ENCODE assay signal across 1 cellular context in genomic region chrX:107775734-107776511, GRCh38.
TF ChIP-seq lines count a peak whose summit lies in the region.

Gene TSC22D3 (minus strand): TSS chrX:107775787. CDS start chrX:107775419, 368 bp downstream.

TF ChIP-seq in HEK293, 187 proteins besides CTCF, POLR2A, EP300 and RAD21 (continued from another document):
- TF ChIP-seq ZNF366 (tag by site-specific recombination; conservative IDR thresholded peaks at IDR 0.05) = peak; percentile 82
- peak; percentile 97 for TF ChIP-seq ZNF600 (tag by site-specific recombination; IDR thresholded peaks at IDR 0.05)
- peak; percentile 74 for TF ChIP-seq ZBTB8A (tag by site-specific recombination; IDR thresholded peaks at IDR 0.05)
- TF ChIP-seq ZEB2 (tag by site-specific recombination; IDR thresholded peaks at IDR 0.05) = 0 out of 2 replicates have a peak, but pooled peaks have one; percentile 41
- TF ChIP-seq ZNF660 (tag by site-specific recombination; IDR thresholded peaks at IDR 0.05) = peak; percentile 48; the same call in 1 of the 2 replicates
- TF ChIP-seq SP7 (tag by site-specific recombination; IDR thresholded peaks at IDR 0.05) = peak; percentile 44
- TF ChIP-seq ZNF341 (tag by site-specific recombination; IDR thresholded peaks at IDR 0.05; ENCODE audit: low read depth) = peak; percentile 92
- peak; percentile 99 for TF ChIP-seq ZBTB20 (tag by site-specific recombination; IDR thresholded peaks at IDR 0.05)
- peak; percentile 65 for TF ChIP-seq SP3 (tag by site-specific recombination; IDR thresholded peaks at IDR 0.05)
- no peak for TF ChIP-seq ZNF558 (tag by site-specific recombination; IDR thresholded peaks at IDR 0.05)
- TF ChIP-seq ZBTB17 (tag by site-specific recombination; IDR thresholded peaks at IDR 0.05) = peak; percentile 77
- peak; percentile 38; the same call in 1 of the 2 replicates for TF ChIP-seq PRDM10 (tag by site-specific recombination; IDR thresholded peaks at IDR 0.05)
- TF ChIP-seq ZSCAN5A (tag by site-specific recombination; IDR thresholded peaks at IDR 0.05) = no peak
- 0 out of 2 replicates have a peak, but pooled peaks have one; percentile 14 for TF ChIP-seq ZNF423 (tag by site-specific recombination; IDR thresholded peaks at IDR 0.05)
- TF ChIP-seq ZBTB6 (tag by site-specific recombination; IDR thresholded peaks at IDR 0.05) = peak; percentile 84
- TF ChIP-seq SP2 (tag by site-specific recombination; IDR thresholded peaks at IDR 0.05) = peak; percentile 81
- peak; percentile 46 for TF ChIP-seq GLIS1 (tag by site-specific recombination; IDR thresholded peaks at IDR 0.05)
- peak; percentile 63 for TF ChIP-seq FEZF1 (tag by site-specific recombination; IDR thresholded peaks at IDR 0.05)
- peak; percentile 76; the same call in 1 of the 2 replicates for TF ChIP-seq EGR2 (tag by site-specific recombination; IDR thresholded peaks at IDR 0.05; ENCODE audit: low read depth)
- TF ChIP-seq ZNF404 (tag by site-specific recombination; IDR thresholded peaks at IDR 0.05) = no peak
- no peak for TF ChIP-seq ZNF514 (tag by site-specific recombination; IDR thresholded peaks at IDR 0.05)
- TF ChIP-seq ZNF398 (tag by site-specific recombination; IDR thresholded peaks at IDR 0.05) = peak; percentile 93
- no peak for TF ChIP-seq ZNF416 (tag by site-specific recombination; IDR thresholded peaks at IDR 0.05)
